Comparison of ENCODE assay signal across 8 cellular contexts in genomic region chr12:124995200-124995961, GRCh38. TPM values are rescaled to one million over a fixed set of nuclear protein-coding genes. Genes with fewer than 3 reads are reported as not detected.
A peak's percentile ranks its signal among the peaks of the same experiment; 100 is the strongest.
DNase-seq lines count a peak whose midpoint lies in the region; ATAC-seq and TF ChIP-seq lines count a peak whose summit lies in the region.

No MANE protein-coding gene starts in this region.

- H3K27me3 ChIP-seq in CD4-positive, alpha-beta memory T cell (ENCODE audit: insufficient read depth, low read length), result no peaks in the 10 kb centered on the region
- no peaks in the 10 kb centered on the region for H3K27me3 ChIP-seq in mononuclear cell (ENCODE audit: insufficient read depth, low read length)

- intact Hi-C loops in CD4-positive, alpha-beta memory T cell (cut with micrococcal nuclease), result no loop called here

- peaks cover 0 to 7% of the 10 kb centered on the region in 2 donors for H3K36me3 Mint-ChIP-seq in CD4-positive, alpha-beta memory T cell
- no peaks in the 10 kb centered on the region for H3K36me3 Mint-ChIP-seq in HFFc6 (ENCODE audit: low read depth)
- H3K36me3 Mint-ChIP-seq in WTC11, result peaks cover 2% of the 10 kb centered on the region; the same call in 1 of the 2 replicates

- no peak for TF ChIP-seq CTCF in HFFc6 (IDR thresholded peaks at IDR 0.05)
- no peak for TF ChIP-seq CTCF in WTC11 (IDR thresholded peaks at IDR 0.05)

- no peaks in the 10 kb centered on the region for H3K36me3 ChIP-seq in CD4-positive, alpha-beta memory T cell (ENCODE audit: insufficient read depth, low read length)

- no peaks in the 10 kb centered on the region for H3K9me3 ChIP-seq in CD4-positive, alpha-beta memory T cell (ENCODE audit: control insufficient read depth in 1 of 2, low read length in 2 of 2)
- no peaks in the 10 kb centered on the region for H3K9me3 ChIP-seq in mononuclear cell (ENCODE audit: low read depth, low read length)

- POLR2A ChIA-PET in CD4-positive, alpha-beta memory T cell (lab: Charles Lee; ENCODE audit: partially characterized antibody), result interaction anchor here (3.0 to 4.1 kb wide), 2 partner anchors 55 to 78 kb away, joined by 17 to 44 read pairs; partner anchors contain the start of gene UBC
- POLR2A ChIA-PET in WTC11 (lab: Charles Lee), result no interaction called here

- DNase-seq in CD4-positive, alpha-beta memory T cell, result no peak
- DNase-seq in HFFc6 (no peak), WTC11 (ENCODE audit: low spot score) (no peak), NCI-H1092 (lab: John Stamatoyannopoulos, UW) (no peak), NCI-H1092 treated with DMSO at 0.1 percent for 48 hours (lab: John Stamatoyannopoulos, UW) (no peak), NCI-H510A treated with DMSO at 0.1 percent for 48 hours (lab: John Stamatoyannopoulos, UW) (no peak)
- DNase-seq in stimulated activated CD4-positive, alpha-beta T cell treated with anti-CD3 and anti-CD28 coated beads, Interleukin-15, amount 100 ng/mL, for 24 hours, result no peak

- peaks cover 23% of the 10 kb centered on the region for H3K4me1 ChIP-seq in CD4-positive, alpha-beta memory T cell (ENCODE audit: insufficient read depth, low read length)
- peaks cover 43% of the 10 kb centered on the region for H3K4me1 ChIP-seq in mononuclear cell (ENCODE audit: insufficient read depth, low read length)

- peak overlapping the region; percentile 87 to 93 (median 92) for H3K4me3 Mint-ChIP-seq in CD4-positive, alpha-beta memory T cell
- H3K4me3 Mint-ChIP-seq in HFFc6, result peak overlapping the region; percentile 91
- H3K4me3 Mint-ChIP-seq in WTC11, result peak overlapping the region; percentile 86

- ATAC-seq in WTC11, result no peak

- H3K4me3 ChIP-seq in CD4-positive, alpha-beta memory T cell (ENCODE audit: low read length in 2 of 2), result no peak overlapping the region
- peak overlapping the region; percentile 54 for H3K4me3 ChIP-seq in mononuclear cell (ENCODE audit: low read length)

- H3K27ac Mint-ChIP-seq in CD4-positive, alpha-beta memory T cell, result peak overlapping the region in 3 of 7 donors; percentile 37 to 75 (median 74)
- no peak overlapping the region for H3K27ac Mint-ChIP-seq in HFFc6
- H3K27ac Mint-ChIP-seq in WTC11, result no peak overlapping the region

- H3K9me3 Mint-ChIP-seq in CD4-positive, alpha-beta memory T cell, result peaks cover 0 to 2% (median 0%) of the 10 kb centered on the region in 8 donors
- H3K9me3 Mint-ChIP-seq in HFFc6 (no peaks in the 10 kb centered on the region), WTC11 (no peaks in the 10 kb centered on the region)

- no peaks in the 10 kb centered on the region for H3K27me3 Mint-ChIP-seq in CD4-positive, alpha-beta memory T cell
- H3K27me3 Mint-ChIP-seq in HFFc6 (ENCODE audit: insufficient read depth) (no peaks in the 10 kb centered on the region; the same call in 1 of the 2 replicates), WTC11 (ENCODE audit: low read depth) (no peaks in the 10 kb centered on the region)

- CTCF ChIA-PET in CD4-positive, alpha-beta memory T cell (lab: Charles Lee; ENCODE audit: partially characterized antibody), result interaction anchor here (1.0 to 2.0 kb wide), 4 partner anchors 54 to 89 kb away, joined by 3 to 6 read pairs (median 4); partner anchors contain the start of gene AACS
- CTCF ChIA-PET in WTC11 (lab: Charles Lee), result interaction anchor here (0.6 to 2.8 kb wide), 5 partner anchors 54 to 607 kb away, joined by 3 to 11 read pairs (median 5); no protein-coding TSS in a partner anchor

- H3K27ac ChIP-seq in CD4-positive, alpha-beta memory T cell (ENCODE audit: low read depth, low read length), result no peak overlapping the region

- H3K4me1 Mint-ChIP-seq in CD4-positive, alpha-beta memory T cell, result peaks cover 14 to 30% (median 22%) of the 10 kb centered on the region in 4 donors
- peaks cover 23% of the 10 kb centered on the region for H3K4me1 Mint-ChIP-seq in HFFc6 (ENCODE audit: low read depth)
- peaks cover 21% of the 10 kb centered on the region for H3K4me1 Mint-ChIP-seq in WTC11

TF ChIP-seq in WTC11, 78 proteins besides CTCF, POLR2A, EP300 and RAD21:
- TF ChIP-seq ESRRA (CRISPR knock-in tag; IDR thresholded peaks at IDR 0.05; ENCODE audit: borderline replicate concordance), result no peak
- TF ChIP-seq AFF4 (CRISPR knock-in tag; IDR thresholded peaks at IDR 0.05; ENCODE audit: borderline replicate concordance), result no peak
- TF ChIP-seq GRHL2 (CRISPR knock-in tag; IDR thresholded peaks at IDR 0.05; ENCODE audit: insufficient replicate concordance, severe bottlenecking), result no peak
- no peak for TF ChIP-seq ZNF532 (CRISPR knock-in tag; IDR thresholded peaks at IDR 0.05; ENCODE audit: borderline replicate concordance)
- TF ChIP-seq RELA (CRISPR knock-in tag; IDR thresholded peaks at IDR 0.05; ENCODE audit: borderline replicate concordance), result no peak

RNA-seq across cellular contexts. Expression of gene BRI3BP, which starts 1.9 kb away (rescaled TPM):
- 1 to 10 TPM; 8.9 to 9.5 TPM for total RNA-seq in CD4-positive, alpha-beta memory T cell
- 1 to 10 TPM; 1.7 to 4.2 TPM for polyA plus RNA-seq in CD4-positive, alpha-beta memory T cell
- total RNA-seq in HFFc6 (2021; fragmentation: NEBNext Ultra II Directional; extraction: Animal tissue kit (Norgen Biotek cat#: 25700)), result 1 to 10 TPM; 6.5 to 9.3 (median 7.5) TPM
- total RNA-seq in WTC11 (2021), result 11.5 to 11.9 TPM (median 11.8 TPM) in 3 replicates
- 2.0 TPM for total RNA-seq in mononuclear cell

RNA-seq across cellular contexts. Expression of gene DHX37, which starts 6.5 kb away (rescaled TPM):
- 10 to 100 TPM; 26.8 to 27.2 TPM for total RNA-seq in CD4-positive, alpha-beta memory T cell
- 1 to 10 TPM; 1.1 to 3.6 TPM for polyA plus RNA-seq in CD4-positive, alpha-beta memory T cell
- 10 to 100 TPM; 16.5 to 22.0 (median 17.7) TPM for total RNA-seq in HFFc6 (2021; fragmentation: NEBNext Ultra II Directional; extraction: Animal tissue kit (Norgen Biotek cat#: 25700))
- total RNA-seq in WTC11 (2021) (31.7 to 40.5 TPM (median 33.0 TPM) in 3 replicates), mononuclear cell (20.0 TPM)
